8 cellular contexts compared by ENCODE assay signal in the genomic region with DNA sequence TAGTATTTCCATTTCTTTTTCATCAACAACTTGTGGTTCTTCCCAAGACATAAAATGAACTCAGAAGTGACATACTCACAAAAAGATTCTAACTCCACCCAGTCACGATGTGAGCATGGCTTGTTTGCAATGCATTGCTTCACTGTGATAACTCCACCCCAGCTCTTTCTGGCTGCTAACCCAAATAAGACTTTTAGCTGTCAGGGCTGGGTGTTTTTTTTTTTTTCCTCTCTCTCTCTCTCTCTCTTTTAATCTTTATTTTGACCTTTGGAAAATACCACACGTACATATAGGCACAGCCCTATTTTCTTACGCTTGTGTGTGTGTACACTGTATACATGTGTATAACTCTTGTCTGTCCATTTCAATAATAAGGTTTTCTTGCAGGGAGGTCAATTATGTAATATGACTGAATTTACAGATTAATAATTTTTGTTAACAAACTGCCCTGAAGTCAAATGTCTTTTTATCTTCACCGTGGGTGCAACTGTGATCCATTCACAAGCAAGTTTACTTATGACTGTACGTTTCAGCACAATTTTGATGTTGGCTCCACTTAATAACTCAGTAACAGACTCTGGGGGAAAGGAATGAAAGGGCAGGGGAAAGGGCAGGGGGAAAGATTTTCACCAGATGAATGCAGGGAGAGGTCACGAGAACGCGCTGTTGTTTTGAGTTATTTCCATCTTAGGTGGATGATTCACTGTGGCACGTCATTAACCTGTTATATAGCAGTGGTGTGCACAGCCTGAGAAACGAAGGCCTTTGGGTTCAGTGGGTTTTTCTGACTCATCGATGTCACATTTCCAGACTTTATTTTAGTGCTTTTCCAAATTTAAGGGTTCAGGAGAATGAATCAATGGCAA. TPM values are rescaled to one million over a fixed set of nuclear protein-coding genes. Genes with fewer than 3 reads are reported as not detected.
A peak's percentile ranks its signal among the peaks of the same experiment; 100 is the strongest.
DNase-seq lines count a peak whose midpoint lies in the region; ATAC-seq and TF ChIP-seq lines count a peak whose summit lies in the region.

No MANE protein-coding gene starts in this region.

- no peaks in the 10 kb centered on the region for H3K9me3 ChIP-seq in ascending aorta
- no peaks in the 10 kb centered on the region for H3K9me3 ChIP-seq in mesodermal cell (ENCODE audit: control insufficient read depth, low read length)

- peaks cover 0 to 4% of the 10 kb centered on the region in 2 donors for H3K4me1 ChIP-seq in ascending aorta
- peaks cover 8% of the 10 kb centered on the region for H3K4me1 ChIP-seq in mesodermal cell (ENCODE audit: control insufficient read depth, insufficient read depth, low read length, poor library complexity, severe bottlenecking)
- no peaks in the 10 kb centered on the region for H3K4me1 ChIP-seq in GM23338 (ENCODE audit: insufficient read depth)

- peaks cover 73% of the 10 kb centered on the region for H3K4me1 Mint-ChIP-seq in stimulated activated naive CD8-positive, alpha-beta T cell treated with anti-CD3 and anti-CD28 coated beads, Interleukin-15, amount 100 ng/mL, for 72 hours
- no peaks in the 10 kb centered on the region; the same call in 2 of the 3 replicates for H3K4me1 Mint-ChIP-seq in GM23338

- WGBS in mesodermal cell (ENCODE audit: insufficient coverage in 2 of 2), 2 experiments = 65 to 93% methylated on average over 5 to 8 of the region's 11 CpGs

- no peak for TF ChIP-seq CTCF in ascending aorta (IDR thresholded peaks at IDR 0.05)
- TF ChIP-seq CTCF in GM23338 (conservative IDR thresholded peaks at IDR 0.05; ENCODE audit: low read depth in 2 of 2) = no peak

- H3K36me3 Mint-ChIP-seq in GM23338 (ENCODE audit: low read depth) = peaks cover 3% of the 10 kb centered on the region

- no peaks in the 10 kb centered on the region for H3K79me2 ChIP-seq in GM23338 (replicated peaks; ENCODE audit: insufficient read depth)

- H3F3A ChIP-seq in GM23338 (replicated peaks; ENCODE audit: low read depth) = no peaks in the 10 kb centered on the region

- H3K4me2 ChIP-seq in GM23338 = no peak overlapping the region

- intact Hi-C loops in ascending aorta (cut with DNase I) = no loop called here

- H3K27me3 Mint-ChIP-seq in stimulated activated naive CD8-positive, alpha-beta T cell treated with anti-CD3 and anti-CD28 coated beads, Interleukin-15, amount 100 ng/mL, for 72 hours = no peaks in the 10 kb centered on the region
- no peaks in the 10 kb centered on the region for H3K27me3 Mint-ChIP-seq in GM23338 (ENCODE audit: insufficient read depth, low read depth, poor library complexity)

- peak in 1 of 2 donors; percentile 71 for DNase-seq in ascending aorta (ENCODE audit: low spot score in 2 of 2)
- peak; percentile 79 to 82 for DNase-seq in stimulated activated naive CD8-positive, alpha-beta T cell treated with anti-CD3 and anti-CD28 coated beads, Interleukin-15, amount 100 ng/mL, for 72 hours
- no peak for DNase-seq in NCI-H524 treated with DMSO at 0.1 percent for 48 hours (lab: John Stamatoyannopoulos, UW)
- DNase-seq in GM23338 (ENCODE audit: low spot score) = no peak

- H2AFZ ChIP-seq in GM23338 = no peak overlapping the region

- H4K20me1 ChIP-seq in GM23338 (replicated peaks; ENCODE audit: insufficient read depth) = no peaks in the 10 kb centered on the region

- H3K27me3 ChIP-seq in ascending aorta (no peaks in the 10 kb centered on the region), GM23338 (ENCODE audit: insufficient read depth) (no peaks in the 10 kb centered on the region)

- peak overlapping the region; percentile 73 to 75 for H3K4me3 Mint-ChIP-seq in stimulated activated naive CD8-positive, alpha-beta T cell treated with anti-CD3 and anti-CD28 coated beads, Interleukin-15, amount 100 ng/mL, for 72 hours
- H3K4me3 Mint-ChIP-seq in GM23338 = no peak overlapping the region

- H3K27ac Mint-ChIP-seq in stimulated activated naive CD8-positive, alpha-beta T cell treated with anti-CD3 and anti-CD28 coated beads, Interleukin-15, amount 100 ng/mL, for 72 hours = peak overlapping the region; percentile 97 to 100
- no peak overlapping the region for H3K27ac Mint-ChIP-seq in GM23338

- peak overlapping the region; percentile 53 to 67 for H3K27ac ChIP-seq in ascending aorta
- H3K27ac ChIP-seq in mesodermal cell (ENCODE audit: low read depth, low read length, severe bottlenecking) = peak overlapping the region; percentile 79
- H3K27ac ChIP-seq in GM23338 (ENCODE audit: low read depth) = no peak overlapping the region

- peak; percentile 74 for ATAC-seq in GM18505 (IDR thresholded peaks at IDR 0.05; ENCODE audit: unreplicated experiment)
- ATAC-seq in HG02885 (IDR thresholded peaks at IDR 0.05; ENCODE audit: poor library complexity, unreplicated experiment) = peak; percentile 86
- ATAC-seq in SK-N-SH treated with all-trans-retinoic acid at 6 μM for 48 hours = 0 out of 3 replicates have a peak, but pooled peaks have one; percentile 16
- peak; percentile 97 for ATAC-seq in stimulated activated naive CD8-positive, alpha-beta T cell treated with anti-CD3 and anti-CD28 coated beads, Interleukin-15, amount 100 ng/mL, for 72 hours
- no peak for ATAC-seq in GM23338

- H3K4me3 ChIP-seq in ascending aorta (peak overlapping the region in 1 of 2 donors; percentile 22), mesodermal cell (ENCODE audit: extremely low read depth, insufficient read depth, low read length, poor library complexity, severe bottlenecking) (no peak overlapping the region), GM23338 (no peak overlapping the region)

- H3K9me2 ChIP-seq in GM23338 (ENCODE audit: insufficient read depth) = no peaks in the 10 kb centered on the region

- TF ChIP-seq POLR2A in GM18505 (IDR thresholded peaks at IDR 0.05; ENCODE audit: borderline replicate concordance, extremely low read depth, insufficient read depth, insufficient read length) = no peak

- H3K36me3 ChIP-seq in ascending aorta (no peaks in the 10 kb centered on the region), mesodermal cell (ENCODE audit: control insufficient read depth, insufficient read depth, low read length) (no peaks in the 10 kb centered on the region), GM23338 (ENCODE audit: insufficient read depth) (no peaks in the 10 kb centered on the region)

- no peaks in the 10 kb centered on the region for H3K9me3 Mint-ChIP-seq in stimulated activated naive CD8-positive, alpha-beta T cell treated with anti-CD3 and anti-CD28 coated beads, Interleukin-15, amount 100 ng/mL, for 72 hours
- H3K9me3 Mint-ChIP-seq in GM23338 = peaks cover 4% of the 10 kb centered on the region

TF ChIP-seq in SK-N-SH treated with all-trans-retinoic acid at 6 μM for 48 hours, 23 proteins besides CTCF, POLR2A, EP300 and RAD21 (continues in another document):
- TF ChIP-seq OSR1 (CRISPR knock-in tag; IDR thresholded peaks at IDR 0.05) = no peak
- TF ChIP-seq, protein P1, sequence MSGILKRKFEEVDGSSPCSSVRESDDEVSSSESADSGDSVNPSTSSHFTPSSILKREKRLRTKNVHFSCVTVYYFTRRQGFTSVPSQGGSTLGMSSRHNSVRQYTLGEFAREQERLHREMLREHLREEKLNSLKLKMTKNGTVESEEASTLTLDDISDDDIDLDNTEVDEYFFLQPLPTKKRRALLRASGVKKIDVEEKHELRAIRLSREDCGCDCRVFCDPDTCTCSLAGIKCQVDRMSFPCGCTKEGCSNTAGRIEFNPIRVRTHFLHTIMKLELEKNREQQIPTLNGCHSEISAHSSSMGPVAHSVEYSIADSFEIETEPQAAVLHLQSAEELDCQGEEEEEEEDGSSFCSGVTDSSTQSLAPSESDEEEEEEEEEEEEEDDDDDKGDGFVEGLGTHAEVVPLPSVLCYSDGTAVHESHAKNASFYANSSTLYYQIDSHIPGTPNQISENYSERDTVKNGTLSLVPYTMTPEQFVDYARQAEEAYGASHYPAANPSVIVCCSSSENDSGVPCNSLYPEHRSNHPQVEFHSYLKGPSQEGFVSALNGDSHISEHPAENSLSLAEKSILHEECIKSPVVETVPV (CRISPR knock-in tag; IDR thresholded peaks at IDR 0.05) = no peak
- TF ChIP-seq TCF4 (CRISPR knock-in tag; IDR thresholded peaks at IDR 0.05; ENCODE audit: borderline replicate concordance) = no peak
- TF ChIP-seq SNAI2 (CRISPR knock-in tag; IDR thresholded peaks at IDR 0.05) = no peak

TF ChIP-seq in GM23338, 12 proteins besides CTCF, POLR2A, EP300 and RAD21 (continues in another document):
- TF ChIP-seq CREB1 (CRISPR knock-in tag; IDR thresholded peaks at IDR 0.05; ENCODE audit: low read depth) = no peak
- no peak for TF ChIP-seq STAT1 (IDR thresholded peaks at IDR 0.05; ENCODE audit: unreplicated experiment)
- TF ChIP-seq JUNB (IDR thresholded peaks at IDR 0.05; ENCODE audit: unreplicated experiment) = no peak
- TF ChIP-seq, protein P2, sequence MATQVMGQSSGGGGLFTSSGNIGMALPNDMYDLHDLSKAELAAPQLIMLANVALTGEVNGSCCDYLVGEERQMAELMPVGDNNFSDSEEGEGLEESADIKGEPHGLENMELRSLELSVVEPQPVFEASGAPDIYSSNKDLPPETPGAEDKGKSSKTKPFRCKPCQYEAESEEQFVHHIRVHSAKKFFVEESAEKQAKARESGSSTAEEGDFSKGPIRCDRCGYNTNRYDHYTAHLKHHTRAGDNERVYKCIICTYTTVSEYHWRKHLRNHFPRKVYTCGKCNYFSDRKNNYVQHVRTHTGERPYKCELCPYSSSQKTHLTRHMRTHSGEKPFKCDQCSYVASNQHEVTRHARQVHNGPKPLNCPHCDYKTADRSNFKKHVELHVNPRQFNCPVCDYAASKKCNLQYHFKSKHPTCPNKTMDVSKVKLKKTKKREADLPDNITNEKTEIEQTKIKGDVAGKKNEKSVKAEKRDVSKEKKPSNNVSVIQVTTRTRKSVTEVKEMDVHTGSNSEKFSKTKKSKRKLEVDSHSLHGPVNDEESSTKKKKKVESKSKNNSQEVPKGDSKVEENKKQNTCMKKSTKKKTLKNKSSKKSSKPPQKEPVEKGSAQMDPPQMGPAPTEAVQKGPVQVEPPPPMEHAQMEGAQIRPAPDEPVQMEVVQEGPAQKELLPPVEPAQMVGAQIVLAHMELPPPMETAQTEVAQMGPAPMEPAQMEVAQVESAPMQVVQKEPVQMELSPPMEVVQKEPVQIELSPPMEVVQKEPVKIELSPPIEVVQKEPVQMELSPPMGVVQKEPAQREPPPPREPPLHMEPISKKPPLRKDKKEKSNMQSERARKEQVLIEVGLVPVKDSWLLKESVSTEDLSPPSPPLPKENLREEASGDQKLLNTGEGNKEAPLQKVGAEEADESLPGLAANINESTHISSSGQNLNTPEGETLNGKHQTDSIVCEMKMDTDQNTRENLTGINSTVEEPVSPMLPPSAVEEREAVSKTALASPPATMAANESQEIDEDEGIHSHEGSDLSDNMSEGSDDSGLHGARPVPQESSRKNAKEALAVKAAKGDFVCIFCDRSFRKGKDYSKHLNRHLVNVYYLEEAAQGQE (IDR thresholded peaks at IDR 0.05; ENCODE audit: unreplicated experiment) = no peak
- no peak for TF ChIP-seq EZH2phosphoT487 (IDR thresholded peaks at IDR 0.05; ENCODE audit: unreplicated experiment)
- TF ChIP-seq ZNF331 (CRISPR knock-in tag; IDR thresholded peaks at IDR 0.05; ENCODE audit: low read depth) = no peak
- no peak for TF ChIP-seq EZH2 (IDR thresholded peaks at IDR 0.05; ENCODE audit: low read depth, unreplicated experiment)

RNA-seq across cellular contexts. Expression of a gene that starts 49.1 kb away (rescaled TPM):
- not detected for total RNA-seq in ascending aorta
- 0.15 TPM for polyA plus RNA-seq in mesodermal cell (2013, experiment 1 of 2)
- polyA plus RNA-seq in mesodermal cell (2013, experiment 2 of 2) = 0.15 TPM
- total RNA-seq in GM23338 (2014; rRNA removed; shearing (Covaris generic)) = 0.14 TPM in 1 of 2 replicates, not detected in the other
- 0.07 and 0.16 TPM in 2 replicates for polyA plus RNA-seq in GM23338 (2016; fragmentation: Nextera tagmentation; extraction: Ambion mirVana)

Comparison
In these comparisons a context has a peak if more than half of its experiments do, and no peak if none do; other contexts are left out.
1. DNase-seq: peak in stimulated activated naive CD8-positive, alpha-beta T cell treated with anti-CD3 and anti-CD28 coated beads, Interleukin-15, amount 100 ng/mL, for 72 hours (2 of 2); none in NCI-H524 treated with DMSO at 0.1 percent for 48 hours (single experiment) and GM23338 (single experiment).